8 cellular contexts compared by ENCODE assay signal in genomic region chr10:30701471-30702173, GRCh38.
DNase-seq lines count a peak whose midpoint lies in the region; ATAC-seq lines count a peak whose summit lies in the region.

No MANE protein-coding gene starts in this region.

- ATAC-seq in HG02571 (IDR thresholded peaks at IDR 0.05; ENCODE audit: unreplicated experiment) (peak; percentile 60), left cardiac atrium (peak; percentile 74 to 83)

- peak; percentile 48 for DNase-seq in DMS53 (lab: John Stamatoyannopoulos, UW)
- DNase-seq in DMS53 treated with DMSO at 0.1 percent for 48 hours (lab: John Stamatoyannopoulos, UW; ENCODE audit: unreplicated experiment): no peak
- DNase-seq in NCI-H1694 (lab: John Stamatoyannopoulos, UW): peak; percentile 28
- peak; percentile 86 for DNase-seq in activated CD8-positive, alpha-beta memory T cell treated with anti-CD3 and anti-CD28 coated beads, Interleukin-2, amount 50 U/mL, for 48 hours
- peak; percentile 27 for DNase-seq in left cardiac atrium
- DNase-seq in stimulated activated CD8-positive, alpha-beta memory T cell treated with anti-CD3 and anti-CD28 coated beads, Interleukin-4, amount 100 ng/mL, for 48 hours: peak; percentile 86
- no peak for DNase-seq in NCI-H748 (lab: John Stamatoyannopoulos, UW; ENCODE audit: unreplicated experiment)

- intact Hi-C loops in left cardiac atrium (cut with DNase I): no loop called here

Comparison
In these comparisons a context has a peak if more than half of its experiments do, and no peak if none do; other contexts are left out.
1. DNase-seq: peak in DMS53 (single experiment), NCI-H1694 (single experiment), activated CD8-positive, alpha-beta memory T cell treated with anti-CD3 and anti-CD28 coated beads, Interleukin-2, amount 50 U/mL, for 48 hours (single experiment), left cardiac atrium (single experiment) and stimulated activated CD8-positive, alpha-beta memory T cell treated with anti-CD3 and anti-CD28 coated beads, Interleukin-4, amount 100 ng/mL, for 48 hours (single experiment); none in DMS53 treated with DMSO at 0.1 percent for 48 hours (single experiment) and NCI-H748 (single experiment).